Comparison of ENCODE assay signal across 1 cellular context in the genomic region with DNA sequence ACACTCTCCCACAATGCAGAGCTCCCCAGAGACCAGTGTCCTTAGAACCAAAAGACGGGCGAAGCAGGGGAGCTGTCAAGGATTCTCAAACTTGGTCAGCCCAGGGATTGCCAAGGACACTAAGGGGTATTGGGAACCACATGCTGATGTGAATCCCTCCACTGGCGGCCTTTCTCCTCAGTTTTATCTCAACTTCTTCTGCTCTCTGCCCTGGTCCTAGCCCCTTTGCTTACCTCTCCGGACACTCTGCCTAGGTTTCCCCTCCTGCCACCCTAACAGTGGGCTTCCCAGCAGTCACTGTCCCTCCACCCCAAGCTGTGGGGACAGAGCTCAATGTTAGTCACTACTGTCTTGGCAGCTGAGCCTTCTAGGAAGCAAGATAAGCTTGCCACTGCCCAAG.
TF ChIP-seq lines count a peak whose summit lies in the region.

No MANE protein-coding gene starts in this region.

TF ChIP-seq in HepG2, 621 proteins besides CTCF, POLR2A, EP300 and RAD21:
- no peak for TF ChIP-seq CBFB (CRISPR knock-in tag; IDR thresholded peaks at IDR 0.05)
- TF ChIP-seq, protein P1, sequence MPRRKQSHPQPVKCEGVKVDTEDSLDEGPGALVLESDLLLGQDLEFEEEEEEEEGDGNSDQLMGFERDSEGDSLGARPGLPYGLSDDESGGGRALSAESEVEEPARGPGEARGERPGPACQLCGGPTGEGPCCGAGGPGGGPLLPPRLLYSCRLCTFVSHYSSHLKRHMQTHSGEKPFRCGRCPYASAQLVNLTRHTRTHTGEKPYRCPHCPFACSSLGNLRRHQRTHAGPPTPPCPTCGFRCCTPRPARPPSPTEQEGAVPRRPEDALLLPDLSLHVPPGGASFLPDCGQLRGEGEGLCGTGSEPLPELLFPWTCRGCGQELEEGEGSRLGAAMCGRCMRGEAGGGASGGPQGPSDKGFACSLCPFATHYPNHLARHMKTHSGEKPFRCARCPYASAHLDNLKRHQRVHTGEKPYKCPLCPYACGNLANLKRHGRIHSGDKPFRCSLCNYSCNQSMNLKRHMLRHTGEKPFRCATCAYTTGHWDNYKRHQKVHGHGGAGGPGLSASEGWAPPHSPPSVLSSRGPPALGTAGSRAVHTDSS (CRISPR knock-in tag; conservative IDR thresholded peaks at IDR 0.05): no peak
- no peak for TF ChIP-seq DMAP1 (CRISPR knock-in tag; IDR thresholded peaks at IDR 0.05)
- no peak for TF ChIP-seq HNF4A (CRISPR knock-in tag; IDR thresholded peaks at IDR 0.05)
